8 cellular contexts compared by ENCODE assay signal in the genomic region with DNA sequence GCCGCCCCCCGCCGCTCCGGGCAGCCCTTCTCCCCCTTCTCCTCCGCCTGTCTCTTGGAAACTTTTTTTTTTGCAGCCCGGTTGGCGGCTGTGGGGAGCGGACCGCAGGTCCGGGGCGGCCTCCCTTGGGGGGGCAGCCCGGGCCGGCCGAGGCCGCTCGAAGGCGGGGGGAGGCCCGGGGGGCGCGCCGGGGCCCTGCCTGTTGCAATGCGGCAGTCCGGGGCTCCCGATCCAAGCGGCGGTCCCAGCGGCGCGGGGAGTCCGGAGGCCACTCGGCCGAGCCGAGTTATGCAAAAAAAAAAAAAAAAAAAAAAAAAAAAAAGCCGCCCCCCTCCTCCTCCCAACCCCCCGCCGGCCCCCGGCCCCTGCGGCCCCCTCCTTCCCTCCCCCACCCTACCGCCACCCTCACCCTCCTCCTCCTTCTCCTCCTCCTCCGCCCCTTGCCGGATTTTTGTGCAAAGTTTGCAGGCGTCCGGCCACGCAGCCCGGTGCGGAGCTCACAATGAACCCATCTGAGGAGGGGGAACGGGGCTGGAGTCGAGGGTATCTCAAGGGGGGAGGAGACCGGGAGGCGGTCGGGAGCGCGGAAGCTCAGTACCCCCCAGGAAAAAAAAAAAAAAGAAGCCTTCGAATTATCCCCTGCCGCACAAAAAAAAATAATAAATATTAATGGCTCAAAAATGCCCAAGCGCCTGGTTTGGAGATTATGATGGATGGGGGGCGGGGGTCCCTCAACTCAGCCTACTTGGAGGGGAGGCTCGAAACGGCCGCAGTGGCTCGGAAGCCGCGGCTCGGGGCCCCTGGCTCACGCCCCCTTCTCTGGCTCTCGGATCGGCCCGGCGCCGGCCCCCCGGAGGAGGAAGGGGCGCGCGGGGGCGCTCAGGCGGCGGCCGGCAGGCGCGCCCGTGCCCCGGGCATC. TPM values are rescaled to one million over a fixed set of nuclear protein-coding genes. Genes with fewer than 3 reads are reported as not detected.
A peak's percentile ranks its signal among the peaks of the same experiment; 100 is the strongest.
DNase-seq lines count a peak whose midpoint lies in the region; ATAC-seq and TF ChIP-seq lines count a peak whose summit lies in the region.

A gene (minus strand): TSS at position 291 of the 919 bp plus-strand sequence. CDS start 338 bp downstream, outside the sequence.

- no peaks in the 10 kb centered on the region for H3K9me3 Mint-ChIP-seq in stimulated activated naive CD8-positive, alpha-beta T cell treated with anti-CD3 and anti-CD28 coated beads, Interleukin-15, Interleukin-2, amounts not matched to agents 100 ng/mL and 50 ng/mL, for 24 hours

- H3K4me3 ChIP-seq in astrocyte of the spinal cord (ENCODE audit: low read depth, low read length) (peak within 1 kb of the TSS; percentile 44), suprapubic skin (peak within 1 kb of the TSS; percentile 79)

- no peaks in the 10 kb centered on the region for H3K9me3 ChIP-seq in suprapubic skin

- TF ChIP-seq CTCF in astrocyte of the spinal cord (IDR thresholded peaks at IDR 0.05; ENCODE audit: low read depth, low read length) (no peak), suprapubic skin (IDR thresholded peaks at IDR 0.05) (no peak)

- under 1% methylated on average over 46 of the region's 82 CpGs for WGBS in suprapubic skin

- in situ Hi-C loops in astrocyte of the spinal cord (cut with HindIII; ENCODE audit: low sequenced_read_pairs): no loop called here

- ATAC-seq in stimulated activated naive CD8-positive, alpha-beta T cell treated with anti-CD3 and anti-CD28 coated beads, Interleukin-15, Interleukin-2, amounts not matched to agents 100 U/mL and 50 U/mL, for 24 hours: no peak
- ATAC-seq in left colon (peak; percentile 3), GM18511 (IDR thresholded peaks at IDR 0.05; ENCODE audit: unreplicated experiment) (no peak)

- H3K36me3 ChIP-seq in suprapubic skin: no peaks in the 10 kb centered on the region

- peaks cover 27% of the 10 kb centered on the region for H3K27me3 ChIP-seq in suprapubic skin

- no peak for DNase-seq in stimulated activated naive CD8-positive, alpha-beta T cell treated with anti-CD3 and anti-CD28 coated beads, Interleukin-15, Interleukin-2, amounts not matched to agents 100 U/mL and 50 U/mL, for 24 hours
- no peak for DNase-seq in astrocyte of the spinal cord (ENCODE audit: low read depth, low spot score)
- DNase-seq in left colon: peak in 1 of 2 donors; percentile 50
- DNase-seq in suprapubic skin (ENCODE audit: low spot score in 2 of 2): no peak
- DNase-seq in kidney tubule cell (ENCODE audit: low spot score): no peak
- DNase-seq in anterior cingulate cortex (lab: John Stamatoyannopoulos, UW): no peak

- H3K4me3 Mint-ChIP-seq in stimulated activated naive CD8-positive, alpha-beta T cell treated with anti-CD3 and anti-CD28 coated beads, Interleukin-15, Interleukin-2, amounts not matched to agents 100 ng/mL and 50 ng/mL, for 24 hours: peak within 1 kb of the TSS; percentile 62

- H3K4me1 Mint-ChIP-seq in stimulated activated naive CD8-positive, alpha-beta T cell treated with anti-CD3 and anti-CD28 coated beads, Interleukin-15, Interleukin-2, amounts not matched to agents 100 ng/mL and 50 ng/mL, for 24 hours (ENCODE audit: low read depth): peaks cover 12% of the 10 kb centered on the region

- H3K27ac Mint-ChIP-seq in stimulated activated naive CD8-positive, alpha-beta T cell treated with anti-CD3 and anti-CD28 coated beads, Interleukin-15, Interleukin-2, amounts not matched to agents 100 ng/mL and 50 ng/mL, for 24 hours: no peak within 1 kb of the TSS

- H3K27me3 Mint-ChIP-seq in stimulated activated naive CD8-positive, alpha-beta T cell treated with anti-CD3 and anti-CD28 coated beads, Interleukin-15, Interleukin-2, amounts not matched to agents 100 ng/mL and 50 ng/mL, for 24 hours: peaks cover 42% of the 10 kb centered on the region

- peaks cover 46% of the 10 kb centered on the region for H3K4me1 ChIP-seq in suprapubic skin

- intact Hi-C loops in left colon (cut with DNase I, micrococcal nuclease): no loop called here

- TF ChIP-seq POLR2A in suprapubic skin (IDR thresholded peaks at IDR 0.05): no peak

- H3K36me3 Mint-ChIP-seq in stimulated activated naive CD8-positive, alpha-beta T cell treated with anti-CD3 and anti-CD28 coated beads, Interleukin-15, Interleukin-2, amounts not matched to agents 100 ng/mL and 50 ng/mL, for 24 hours (ENCODE audit: low read depth): no peaks in the 10 kb centered on the region

- peak within 1 kb of the TSS; percentile 88 for H3K27ac ChIP-seq in suprapubic skin

- no peak for TF ChIP-seq EP300 in suprapubic skin (IDR thresholded peaks at IDR 0.05)

RNA-seq across cellular contexts. Expression of the gene that starts here (rescaled TPM):
- total RNA-seq in left colon: 10 to 100 TPM in 1 of 2 donors, 1 to 10 TPM in 1; 8.2 to 10.5 TPM
- 1 to 10 TPM; 1.3 to 5.3 (median 1.9) TPM for total RNA-seq in suprapubic skin
